ENCODE assay signal across 16 cellular contexts in the genomic region with DNA sequence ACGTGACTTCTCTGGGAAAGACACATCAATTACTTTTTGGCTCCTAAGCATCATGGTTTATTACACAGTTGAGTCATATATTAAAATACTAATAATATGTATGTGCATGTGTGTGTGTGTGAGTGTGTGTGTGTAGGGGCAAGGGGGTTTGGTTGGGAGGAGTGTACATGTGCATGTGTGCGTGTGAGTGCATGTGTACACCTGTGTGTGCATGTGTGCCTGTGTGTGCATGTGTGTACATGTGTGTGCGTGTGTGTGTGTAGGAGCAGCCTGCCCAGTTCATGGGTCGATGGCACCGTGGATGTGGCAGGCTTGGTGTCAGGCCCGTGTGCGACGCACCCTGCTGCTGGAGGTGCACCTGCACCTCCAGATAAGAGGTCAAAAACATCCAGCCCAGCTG.
DNase-seq lines count a peak whose midpoint lies in the region; ATAC-seq and TF ChIP-seq lines count a peak whose summit lies in the region.
"Had no signal": no experiment of that assay in that cellular context is flagged by ENCODE, and none has a peak within 500 bp of the region (broad histone marks: within the 10 kb centered on the region; RNA-seq: fewer than 3 reads in every experiment).

No MANE protein-coding gene starts in this region.

- H3K4me2 ChIP-seq in DND-41 (ENCODE audit: insufficient read depth, low read length), result no peak overlapping the region

- H3K9me3 Mint-ChIP-seq in nephron progenitor cell (peaks cover 11% of the 10 kb centered on the region), mesothelial cell of epicardium (no peaks in the 10 kb centered on the region)
- H3K9me3 Mint-ChIP-seq: H9, HFFc6 had no signal

- H3K27me3 ChIP-seq in DND-41 (ENCODE audit: insufficient read depth, low read length, poor library complexity) (no peaks in the 10 kb centered on the region), psoas muscle (ENCODE audit: insufficient read depth in 3 of 3, low read length in 2 of 3) (no peaks in the 10 kb centered on the region)

- no peaks in the 10 kb centered on the region for H4K20me1 ChIP-seq in DND-41 (ENCODE audit: insufficient read depth, low read length)

- ATAC-seq in DND-41 (ENCODE audit: insufficient read depth, low read depth) (no peak), HG02852 (IDR thresholded peaks at IDR 0.05; ENCODE audit: unreplicated experiment) (no peak), psoas muscle (no peak)
- ATAC-seq: HCT116 had no signal

- H3K36me3 Mint-ChIP-seq in nephron progenitor cell (ENCODE audit: low read depth) (no peaks in the 10 kb centered on the region), mesothelial cell of epicardium (no peaks in the 10 kb centered on the region)
- H3K36me3 Mint-ChIP-seq: CD4-positive, alpha-beta memory T cell had no signal

- no peak overlapping the region for H3K9ac ChIP-seq in DND-41 (ENCODE audit: low read depth, low read length)
- H3K9ac ChIP-seq: GM23248 had no signal

- H3K4me1 Mint-ChIP-seq in nephron progenitor cell, result peaks cover 23% of the 10 kb centered on the region
- peaks cover 11% of the 10 kb centered on the region for H3K4me1 Mint-ChIP-seq in mesothelial cell of epicardium

- no peak for TF ChIP-seq CTCF in DND-41 (IDR thresholded peaks at IDR 0.05; ENCODE audit: borderline replicate concordance, extremely low read depth, low read length, poor library complexity, severe bottlenecking)
- no peak for TF ChIP-seq CTCF in HEK293 (tag by site-specific recombination; IDR thresholded peaks at IDR 0.05)
- TF ChIP-seq CTCF in nephron progenitor cell (IDR thresholded peaks at IDR 0.05), result no peak
- no peak for TF ChIP-seq CTCF in mesothelial cell of epicardium (IDR thresholded peaks at IDR 0.05; ENCODE audit: unreplicated experiment)
- TF ChIP-seq CTCF in psoas muscle (IDR thresholded peaks at IDR 0.05), result no peak

- peaks cover 59% of the 10 kb centered on the region for H3K36me3 ChIP-seq in DND-41 (ENCODE audit: insufficient read depth, low read length)
- no peaks in the 10 kb centered on the region for H3K36me3 ChIP-seq in HEK293 (ENCODE audit: control insufficient read depth in 2 of 2, insufficient read depth in 1 of 2, low read length in 2 of 2)
- no peaks in the 10 kb centered on the region for H3K36me3 ChIP-seq in psoas muscle (ENCODE audit: insufficient read depth in 1 of 2, low read depth in 1 of 2)

- DNase-seq in DND-41, result no peak
- DNase-seq in nephron progenitor cell, result no peak
- DNase-seq in mesothelial cell of epicardium (ENCODE audit: low spot score in 2 of 2, unreplicated experiment in 2 of 2), result no peak
- DNase-seq in psoas muscle, result no peak
- DNase-seq: C1 segment of cervical spinal cord; Calu3; CD4-positive, alpha-beta memory T cell; COR-L47; DMS53; DMS79 treated with DMSO at 0.1 percent for 48 hours; GM23248; H9; HFFc6 had no signal

- H3K4me3 ChIP-seq in DND-41 (ENCODE audit: low read depth in 1 of 2, low read length in 2 of 2) (no peak overlapping the region), HEK293 (ENCODE audit: low read depth, low read length) (no peak overlapping the region), psoas muscle (no peak overlapping the region)
- H3K4me3 ChIP-seq: GM23248 had no signal

- H3K27me3 Mint-ChIP-seq in nephron progenitor cell (ENCODE audit: low read depth, poor library complexity) (peaks cover 16% of the 10 kb centered on the region), mesothelial cell of epicardium (ENCODE audit: low read depth) (no peaks in the 10 kb centered on the region)
- H3K27me3 Mint-ChIP-seq: CD4-positive, alpha-beta memory T cell had no signal

- H3K27ac ChIP-seq in DND-41 (ENCODE audit: low read length) (peak overlapping the region; percentile 73; the same call in 1 of the 2 replicates), HEK293 (ENCODE audit: extremely low read depth, low read depth, low read length) (no peak overlapping the region), psoas muscle (no peak overlapping the region)
- H3K27ac ChIP-seq: GM23248 had no signal

- H3K79me2 ChIP-seq in DND-41 (ENCODE audit: insufficient read depth, low read length), result peaks cover 10% of the 10 kb centered on the region; the same call in 1 of the 2 replicates

- 84 to 90% (median 88%) methylated on average over 8 of the region's 8 CpGs for WGBS in psoas muscle, 3 donors

- H3K4me3 Mint-ChIP-seq in nephron progenitor cell (no peak overlapping the region), mesothelial cell of epicardium (no peak overlapping the region)
- H3K4me3 Mint-ChIP-seq: H9, HFFc6 had no signal

- peaks cover 12% of the 10 kb centered on the region for H3K4me1 ChIP-seq in DND-41 (ENCODE audit: insufficient read depth, low read length)
- no peaks in the 10 kb centered on the region for H3K4me1 ChIP-seq in HEK293 (ENCODE audit: control insufficient read depth, insufficient read depth, low read length)
- H3K4me1 ChIP-seq in psoas muscle, result no peaks in the 10 kb centered on the region

- POLR2A ChIA-PET in HEK293 (lab: Yijun Ruan, JAX), result no interaction called here

- intact Hi-C loops in psoas muscle (cut with DNase I), result loop anchor here in 1 of 2 donors (10.0 kb wide), 2 partner anchors 693 to 963 kb away; no protein-coding TSS in a partner anchor

- peaks cover 36% of the 10 kb centered on the region for H3K9me3 ChIP-seq in DND-41 (ENCODE audit: insufficient read depth, low read length, severe bottlenecking)
- H3K9me3 ChIP-seq in HEK293 (ENCODE audit: control insufficient read depth, insufficient read depth, low read depth, low read length), result no peaks in the 10 kb centered on the region
- no peaks in the 10 kb centered on the region for H3K9me3 ChIP-seq in psoas muscle

- H3K27ac Mint-ChIP-seq in nephron progenitor cell (peak overlapping the region; percentile 81), mesothelial cell of epicardium (no peak overlapping the region)
- H3K27ac Mint-ChIP-seq: CD4-positive, alpha-beta memory T cell; H9; HFFc6 had no signal

- H2AFZ ChIP-seq in DND-41 (ENCODE audit: low read depth, low read length), result no peak overlapping the region
- H2AFZ ChIP-seq: GM23248 had no signal

- CTCF ChIA-PET in HEK293 (lab: Yijun Ruan, JAX), result interaction anchor here (1.5 kb wide), 1 partner anchor 136 kb away, joined by 3 read pairs; no protein-coding TSS in a partner anchor

TF ChIP-seq in HEK293, 187 proteins besides CTCF, POLR2A, EP300 and RAD21:
- TF ChIP-seq MEIS1 (CRISPR knock-in tag; IDR thresholded peaks at IDR 0.05; ENCODE audit: borderline replicate concordance), result no peak
- TF ChIP-seq, protein P1, sequence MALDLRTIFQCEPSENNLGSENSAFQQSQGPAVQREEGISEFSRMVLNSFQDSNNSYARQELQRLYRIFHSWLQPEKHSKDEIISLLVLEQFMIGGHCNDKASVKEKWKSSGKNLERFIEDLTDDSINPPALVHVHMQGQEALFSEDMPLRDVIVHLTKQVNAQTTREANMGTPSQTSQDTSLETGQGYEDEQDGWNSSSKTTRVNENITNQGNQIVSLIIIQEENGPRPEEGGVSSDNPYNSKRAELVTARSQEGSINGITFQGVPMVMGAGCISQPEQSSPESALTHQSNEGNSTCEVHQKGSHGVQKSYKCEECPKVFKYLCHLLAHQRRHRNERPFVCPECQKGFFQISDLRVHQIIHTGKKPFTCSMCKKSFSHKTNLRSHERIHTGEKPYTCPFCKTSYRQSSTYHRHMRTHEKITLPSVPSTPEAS (tag by site-specific recombination; IDR thresholded peaks at IDR 0.05), result peak; percentile 70; the same call in 1 of the 2 replicates
